In the genomic region with DNA sequence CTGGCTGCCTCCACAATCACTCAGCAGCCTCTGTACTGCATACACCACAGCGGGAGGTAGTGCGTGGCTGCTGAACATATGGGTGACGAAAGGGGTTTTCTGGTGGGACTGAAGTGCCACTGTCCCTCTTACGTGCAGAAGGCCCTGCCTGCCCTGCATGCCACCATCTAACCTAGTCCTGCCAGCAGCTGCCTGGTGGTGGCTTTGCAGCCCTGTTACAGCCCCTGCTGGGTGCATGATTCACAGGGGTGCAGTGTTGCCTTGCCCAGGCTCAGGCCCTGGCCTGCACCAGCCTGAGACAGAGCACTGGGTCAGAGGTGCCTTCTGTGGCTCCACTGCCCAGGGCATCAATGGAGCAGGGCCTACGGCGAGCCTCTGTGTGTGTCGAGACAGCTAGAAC, we compare ENCODE assay signal across 1 cellular context.
TF ChIP-seq lines count a peak whose summit lies in the region.

No MANE protein-coding gene starts in this region.

TF ChIP-seq in HepG2, 621 proteins besides CTCF, POLR2A, EP300 and RAD21 (continued from another document):
- TF ChIP-seq, protein P1, sequence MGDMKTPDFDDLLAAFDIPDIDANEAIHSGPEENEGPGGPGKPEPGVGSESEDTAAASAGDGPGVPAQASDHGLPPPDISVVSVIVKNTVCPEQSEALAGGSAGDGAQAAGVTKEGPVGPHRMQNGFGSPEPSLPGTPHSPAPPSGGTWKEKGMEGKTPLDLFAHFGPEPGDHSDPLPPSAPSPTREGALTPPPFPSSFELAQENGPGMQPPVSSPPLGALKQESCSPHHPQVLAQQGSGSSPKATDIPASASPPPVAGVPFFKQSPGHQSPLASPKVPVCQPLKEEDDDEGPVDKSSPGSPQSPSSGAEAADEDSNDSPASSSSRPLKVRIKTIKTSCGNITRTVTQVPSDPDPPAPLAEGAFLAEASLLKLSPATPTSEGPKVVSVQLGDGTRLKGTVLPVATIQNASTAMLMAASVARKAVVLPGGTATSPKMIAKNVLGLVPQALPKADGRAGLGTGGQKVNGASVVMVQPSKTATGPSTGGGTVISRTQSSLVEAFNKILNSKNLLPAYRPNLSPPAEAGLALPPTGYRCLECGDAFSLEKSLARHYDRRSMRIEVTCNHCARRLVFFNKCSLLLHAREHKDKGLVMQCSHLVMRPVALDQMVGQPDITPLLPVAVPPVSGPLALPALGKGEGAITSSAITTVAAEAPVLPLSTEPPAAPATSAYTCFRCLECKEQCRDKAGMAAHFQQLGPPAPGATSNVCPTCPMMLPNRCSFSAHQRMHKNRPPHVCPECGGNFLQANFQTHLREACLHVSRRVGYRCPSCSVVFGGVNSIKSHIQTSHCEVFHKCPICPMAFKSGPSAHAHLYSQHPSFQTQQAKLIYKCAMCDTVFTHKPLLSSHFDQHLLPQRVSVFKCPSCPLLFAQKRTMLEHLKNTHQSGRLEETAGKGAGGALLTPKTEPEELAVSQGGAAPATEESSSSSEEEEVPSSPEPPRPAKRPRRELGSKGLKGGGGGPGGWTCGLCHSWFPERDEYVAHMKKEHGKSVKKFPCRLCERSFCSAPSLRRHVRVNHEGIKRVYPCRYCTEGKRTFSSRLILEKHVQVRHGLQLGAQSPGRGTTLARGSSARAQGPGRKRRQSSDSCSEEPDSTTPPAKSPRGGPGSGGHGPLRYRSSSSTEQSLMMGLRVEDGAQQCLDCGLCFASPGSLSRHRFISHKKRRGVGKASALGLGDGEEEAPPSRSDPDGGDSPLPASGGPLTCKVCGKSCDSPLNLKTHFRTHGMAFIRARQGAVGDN (CRISPR knock-in tag; IDR thresholded peaks at IDR 0.05) = peak; percentile 29; the same call in 1 of the 2 replicates
- TF ChIP-seq, protein P2, sequence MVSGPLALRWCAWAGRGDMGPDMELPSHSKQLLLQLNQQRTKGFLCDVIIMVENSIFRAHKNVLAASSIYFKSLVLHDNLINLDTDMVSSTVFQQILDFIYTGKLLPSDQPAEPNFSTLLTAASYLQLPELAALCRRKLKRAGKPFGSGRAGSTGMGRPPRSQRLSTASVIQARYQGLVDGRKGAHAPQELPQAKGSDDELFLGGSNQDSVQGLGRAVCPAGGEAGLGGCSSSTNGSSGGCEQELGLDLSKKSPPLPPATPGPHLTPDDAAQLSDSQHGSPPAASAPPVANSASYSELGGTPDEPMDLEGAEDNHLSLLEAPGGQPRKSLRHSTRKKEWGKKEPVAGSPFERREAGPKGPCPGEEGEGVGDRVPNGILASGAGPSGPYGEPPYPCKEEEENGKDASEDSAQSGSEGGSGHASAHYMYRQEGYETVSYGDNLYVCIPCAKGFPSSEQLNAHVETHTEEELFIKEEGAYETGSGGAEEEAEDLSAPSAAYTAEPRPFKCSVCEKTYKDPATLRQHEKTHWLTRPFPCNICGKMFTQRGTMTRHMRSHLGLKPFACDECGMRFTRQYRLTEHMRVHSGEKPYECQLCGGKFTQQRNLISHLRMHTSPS (CRISPR knock-in tag; IDR thresholded peaks at IDR 0.05; ENCODE audit: low read depth) = peak; percentile 50; the same call in 1 of the 2 replicates
- TF ChIP-seq CCDC6 (CRISPR knock-in tag; IDR thresholded peaks at IDR 0.05) = no peak
- TF ChIP-seq AGO2 (optimal IDR thresholded peaks at IDR 0.05; ENCODE audit: low read depth, low read length) = no peak
- TF ChIP-seq NFYB (CRISPR knock-in tag; IDR thresholded peaks at IDR 0.05) = no peak
- no peak for TF ChIP-seq MAFK (conservative IDR thresholded peaks at IDR 0.05 in 1 of 2, IDR thresholded peaks at IDR 0.05 in 1 of 2; ENCODE audit: low read length in 2 of 2)
- TF ChIP-seq ZNF816 (CRISPR knock-in tag; IDR thresholded peaks at IDR 0.05; ENCODE audit: borderline replicate concordance) = no peak
- TF ChIP-seq HOXA3 (CRISPR knock-in tag; IDR thresholded peaks at IDR 0.05) = no peak
- no peak for TF ChIP-seq TBX2 (CRISPR knock-in tag; IDR thresholded peaks at IDR 0.05; ENCODE audit: borderline replicate concordance)
- TF ChIP-seq POGZ (CRISPR knock-in tag; IDR thresholded peaks at IDR 0.05) = no peak
- TF ChIP-seq HNRNPL (IDR thresholded peaks at IDR 0.05; ENCODE audit: low read depth, low read length) = 0 out of 2 replicates have a peak, but pooled peaks have one; percentile 57
- peak; percentile 40; the same call in 1 of the 2 replicates for TF ChIP-seq ZNF768 (CRISPR knock-in tag; IDR thresholded peaks at IDR 0.05)
- no peak for TF ChIP-seq ZNF343 (CRISPR knock-in tag; IDR thresholded peaks at IDR 0.05)
- TF ChIP-seq NFATC3 (CRISPR knock-in tag; IDR thresholded peaks at IDR 0.05) = no peak
- no peak for TF ChIP-seq ZNF563 (CRISPR knock-in tag; IDR thresholded peaks at IDR 0.05)
- no peak for TF ChIP-seq ZNF607 (CRISPR knock-in tag; IDR thresholded peaks at IDR 0.05; ENCODE audit: borderline replicate concordance)
- TF ChIP-seq ZNF260 (CRISPR knock-in tag; IDR thresholded peaks at IDR 0.05; ENCODE audit: borderline replicate concordance, low read depth) = no peak
- TF ChIP-seq, protein P3, sequence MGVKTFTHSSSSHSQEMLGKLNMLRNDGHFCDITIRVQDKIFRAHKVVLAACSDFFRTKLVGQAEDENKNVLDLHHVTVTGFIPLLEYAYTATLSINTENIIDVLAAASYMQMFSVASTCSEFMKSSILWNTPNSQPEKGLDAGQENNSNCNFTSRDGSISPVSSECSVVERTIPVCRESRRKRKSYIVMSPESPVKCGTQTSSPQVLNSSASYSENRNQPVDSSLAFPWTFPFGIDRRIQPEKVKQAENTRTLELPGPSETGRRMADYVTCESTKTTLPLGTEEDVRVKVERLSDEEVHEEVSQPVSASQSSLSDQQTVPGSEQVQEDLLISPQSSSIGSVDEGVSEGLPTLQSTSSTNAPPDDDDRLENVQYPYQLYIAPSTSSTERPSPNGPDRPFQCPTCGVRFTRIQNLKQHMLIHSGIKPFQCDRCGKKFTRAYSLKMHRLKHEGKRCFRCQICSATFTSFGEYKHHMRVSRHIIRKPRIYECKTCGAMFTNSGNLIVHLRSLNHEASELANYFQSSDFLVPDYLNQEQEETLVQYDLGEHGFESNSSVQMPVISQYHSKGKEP (CRISPR knock-in tag; IDR thresholded peaks at IDR 0.05) = no peak
